ENCODE assay signal across 1 cellular context in the genomic region with DNA sequence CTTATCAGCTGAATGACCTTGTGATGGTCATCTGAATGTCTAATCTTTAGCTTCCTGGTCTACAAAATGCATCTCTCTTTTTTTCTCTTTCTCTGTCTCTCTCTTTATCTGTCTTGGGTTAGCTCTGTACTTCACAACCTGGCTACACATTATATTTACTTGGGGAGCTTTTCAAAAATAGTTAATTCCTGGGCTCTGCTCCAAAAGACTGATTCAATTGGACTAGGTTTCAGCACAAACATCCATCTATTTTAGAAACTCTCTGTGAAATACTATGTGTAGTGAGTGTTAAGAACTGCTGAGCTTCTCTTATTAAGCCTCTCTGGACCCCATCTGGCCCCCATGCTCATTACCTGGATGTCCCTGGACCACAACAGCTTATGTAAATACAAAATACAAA.
TF ChIP-seq lines count a peak whose summit lies in the region.

No MANE protein-coding gene starts in this region.

TF ChIP-seq in H1, 55 proteins besides CTCF, POLR2A, EP300 and RAD21:
- no peak for TF ChIP-seq CBX8 (IDR thresholded peaks at IDR 0.05; ENCODE audit: borderline replicate concordance, low read depth, low read length)
- TF ChIP-seq TAF7 (optimal IDR thresholded peaks at IDR 0.05; ENCODE audit: borderline replicate concordance, low read depth, low read length) = no peak
- no peak for TF ChIP-seq SAP30 (IDR thresholded peaks at IDR 0.05; ENCODE audit: insufficient read depth, insufficient replicate concordance, low read length)
- TF ChIP-seq POLR2AphosphoS5 (IDR thresholded peaks at IDR 0.05; ENCODE audit: low read depth, low read length) = no peak
